In genomic region chr12:124786065-124786964, GRCh38 we compare ENCODE assay signal across 8 cellular contexts.
DNase-seq lines count a peak whose midpoint lies in the region; ATAC-seq and TF ChIP-seq lines count a peak whose summit lies in the region.
"Had no signal": no experiment of that assay in that cellular context is flagged by ENCODE, and none has a peak within 500 bp of the region (broad histone marks: within the 10 kb centered on the region; RNA-seq: fewer than 3 reads in every experiment).

No MANE protein-coding gene starts in this region.

- no peaks in the 10 kb centered on the region for H3K27me3 ChIP-seq in kidney epithelial cell (ENCODE audit: control insufficient read depth, insufficient read depth, low read length)
- no peaks in the 10 kb centered on the region for H3K27me3 ChIP-seq in thoracic aorta (replicated peaks; ENCODE audit: insufficient read depth)

- DNase-seq in NCI-H1436 treated with DMSO at 0.1 percent for 48 hours (lab: John Stamatoyannopoulos, UW) (peak; percentile 57), coronary artery (ENCODE audit: low spot score) (no peak), kidney epithelial cell (ENCODE audit: low read depth) (no peak), thoracic aorta (ENCODE audit: low spot score) (peak; percentile 70), RWPE1 (ENCODE audit: low spot score) (no peak)

- H3K4me3 ChIP-seq in coronary artery: peak overlapping the region; percentile 63
- H3K4me3 ChIP-seq in kidney epithelial cell (ENCODE audit: low read depth, low read length): peak overlapping the region; percentile 30
- peak overlapping the region; percentile 72 for H3K4me3 ChIP-seq in thoracic aorta

- H3K36me3 ChIP-seq in kidney epithelial cell (ENCODE audit: control insufficient read depth, insufficient read depth, low read length): no peaks in the 10 kb centered on the region
- no peaks in the 10 kb centered on the region for H3K36me3 ChIP-seq in thoracic aorta

- CTCF ChIA-PET in RWPE1 (lab: Yijun Ruan, JAX): no interaction called here

- H3K27ac ChIP-seq in coronary artery: no peak overlapping the region
- H3K27ac ChIP-seq in thoracic aorta: no peak overlapping the region
- H3K27ac ChIP-seq in RWPE1: no peak overlapping the region
- H3K27ac ChIP-seq: KMS-11 had no signal

- peak; percentile 36 for ATAC-seq in thoracic aorta (ENCODE audit: insufficient number of reproducible peaks, low FRiP score, low read depth)
- ATAC-seq in HG02623 (IDR thresholded peaks at IDR 0.05; ENCODE audit: unreplicated experiment): no peak
- no peak for ATAC-seq in GM21447 (IDR thresholded peaks at IDR 0.05; ENCODE audit: unreplicated experiment)

- POLR2A ChIA-PET in RWPE1 (lab: Yijun Ruan, JAX; ENCODE audit: low non-redundant PET): no interaction called here

- H3K4me1 ChIP-seq in thoracic aorta (ENCODE audit: control insufficient read depth in 1 of 2, low read depth in 2 of 2): peaks cover 0 to 2% of the 10 kb centered on the region in 2 donors

- TF ChIP-seq CTCF in coronary artery (IDR thresholded peaks at IDR 0.05): no peak
- TF ChIP-seq CTCF in kidney epithelial cell (IDR thresholded peaks at IDR 0.05; ENCODE audit: insufficient read depth, low read length, poor library complexity, severe bottlenecking): no peak
- TF ChIP-seq CTCF in thoracic aorta (IDR thresholded peaks at IDR 0.05): no peak
- no peak for TF ChIP-seq CTCF in RWPE1 (conservative IDR thresholded peaks at IDR 0.05; ENCODE audit: low read depth)

- no peaks in the 10 kb centered on the region for H3K9me3 ChIP-seq in thoracic aorta

Comparison
In these comparisons a context has a peak if more than half of its experiments do, and no peak if none do; other contexts are left out.
1. DNase-seq: peak in NCI-H1436 treated with DMSO at 0.1 percent for 48 hours (single experiment) and thoracic aorta (single experiment); none in coronary artery (single experiment), kidney epithelial cell (single experiment) and RWPE1 (single experiment).
2. Peak in every context shown above with its lines, with median percentiles within 50 percentile points of each other: H3K4me3 ChIP-seq.